ENCODE assay signal across 8 cellular contexts in genomic region chr6:144149558-144149893, GRCh38. TPM values are rescaled to one million over a fixed set of nuclear protein-coding genes. Genes with fewer than 3 reads are reported as not detected.
A peak's percentile ranks its signal among the peaks of the same experiment; 100 is the strongest.
DNase-seq lines count a peak whose midpoint lies in the region; ATAC-seq and TF ChIP-seq lines count a peak whose summit lies in the region.

No MANE protein-coding gene starts in this region.

- no peaks in the 10 kb centered on the region for H3K9me3 Mint-ChIP-seq in CD4-positive, CD25-positive, alpha-beta regulatory T cell
- H3K9me3 Mint-ChIP-seq in effector memory CD8-positive, alpha-beta T cell, result no peaks in the 10 kb centered on the region
- no peaks in the 10 kb centered on the region for H3K9me3 Mint-ChIP-seq in neural progenitor cell

- peaks cover 12% of the 10 kb centered on the region for H3F3A ChIP-seq in MM.1S (ENCODE audit: insufficient read depth, low read length)
- no peaks in the 10 kb centered on the region for H3F3A ChIP-seq in neural progenitor cell (ENCODE audit: low read depth)

- H3K79me2 ChIP-seq in MM.1S (ENCODE audit: low read length) (peaks cover 19% of the 10 kb centered on the region; the same call in 1 of the 2 replicates), neural progenitor cell (ENCODE audit: low read depth) (no peaks in the 10 kb centered on the region)

- no peak for DNase-seq in CD4-positive, CD25-positive, alpha-beta regulatory T cell
- DNase-seq in MM.1S (no peak), neural progenitor cell (ENCODE audit: low spot score) (peak; percentile 11), AG20443 (ENCODE audit: low spot score) (no peak), NK-92 (lab: John Stamatoyannopoulos, UW; ENCODE audit: unreplicated experiment) (no peak), iPS-NIHi11 (ENCODE audit: low spot score) (no peak)
- no peak for DNase-seq in effector memory CD8-positive, alpha-beta T cell
- DNase-seq in stimulated activated CD4-positive, alpha-beta T cell treated with anti-CD3 and anti-CD28 coated beads, Interleukin-4, amount 100 ng/mL, for 4 hours, result no peak

- H3K27me3 Mint-ChIP-seq in CD4-positive, CD25-positive, alpha-beta regulatory T cell, result no peaks in the 10 kb centered on the region
- H3K27me3 Mint-ChIP-seq in effector memory CD8-positive, alpha-beta T cell, result no peaks in the 10 kb centered on the region
- H3K27me3 Mint-ChIP-seq in neural progenitor cell (ENCODE audit: insufficient read depth, low read depth), result peaks cover 42% of the 10 kb centered on the region

- peak overlapping the region; percentile 66 for H3K4me2 ChIP-seq in MM.1S (ENCODE audit: low read depth, low read length)
- peak overlapping the region; percentile 80 for H3K4me2 ChIP-seq in neural progenitor cell

- no peak for TF ChIP-seq CTCF in MM.1S (IDR thresholded peaks at IDR 0.05; ENCODE audit: low read length)
- TF ChIP-seq CTCF in neural progenitor cell (IDR thresholded peaks at IDR 0.05), result no peak

- no peaks in the 10 kb centered on the region for H3K9me2 ChIP-seq in MM.1S (replicated peaks; ENCODE audit: insufficient read depth, low read length)

- peaks cover 4% of the 10 kb centered on the region for H3K36me3 ChIP-seq in CD4-positive, CD25-positive, alpha-beta regulatory T cell (ENCODE audit: control insufficient read depth, insufficient read depth, low read length)
- H3K36me3 ChIP-seq in MM.1S (replicated peaks; ENCODE audit: insufficient read depth, low read length), result no peaks in the 10 kb centered on the region
- no peaks in the 10 kb centered on the region for H3K36me3 ChIP-seq in neural progenitor cell

- H3K36me3 Mint-ChIP-seq in CD4-positive, CD25-positive, alpha-beta regulatory T cell, result no peaks in the 10 kb centered on the region
- H3K36me3 Mint-ChIP-seq in effector memory CD8-positive, alpha-beta T cell (ENCODE audit: insufficient read depth), result peaks cover 17% of the 10 kb centered on the region
- H3K36me3 Mint-ChIP-seq in neural progenitor cell, result no peaks in the 10 kb centered on the region

- H2AFZ ChIP-seq in MM.1S (ENCODE audit: low read length), result peak overlapping the region; percentile 82
- peak overlapping the region; percentile 78 for H2AFZ ChIP-seq in neural progenitor cell (replicated peaks)

- no peak for ATAC-seq in CD4-positive, CD25-positive, alpha-beta regulatory T cell (ENCODE audit: low read depth in 2 of 2)
- no peak for ATAC-seq in effector memory CD8-positive, alpha-beta T cell (replicated peaks)

- peak overlapping the region; percentile 40 for H3K4me3 ChIP-seq in CD4-positive, CD25-positive, alpha-beta regulatory T cell (ENCODE audit: low read depth, low read length)
- H3K4me3 ChIP-seq in MM.1S (ENCODE audit: low read length) (peak overlapping the region; percentile 79), neural progenitor cell (peak overlapping the region; percentile 70)

- H3K27me3 ChIP-seq in CD4-positive, CD25-positive, alpha-beta regulatory T cell (ENCODE audit: control insufficient read depth, insufficient read depth, low read length), result no peaks in the 10 kb centered on the region
- H3K27me3 ChIP-seq in MM.1S (replicated peaks; ENCODE audit: insufficient read depth, low read length), result no peaks in the 10 kb centered on the region
- H3K27me3 ChIP-seq in neural progenitor cell, result peaks cover 76% of the 10 kb centered on the region

- H4K20me1 ChIP-seq in MM.1S (ENCODE audit: insufficient read depth, low read length) (no peaks in the 10 kb centered on the region), neural progenitor cell (ENCODE audit: low read depth) (no peaks in the 10 kb centered on the region)

- peaks cover 17 to 43% (median 28%) of the 10 kb centered on the region in 4 donors for H3K4me1 Mint-ChIP-seq in CD4-positive, CD25-positive, alpha-beta regulatory T cell
- H3K4me1 Mint-ChIP-seq in effector memory CD8-positive, alpha-beta T cell (ENCODE audit: low read depth in 2 of 2), result peaks cover 29 to 30% of the 10 kb centered on the region in 2 donors
- peaks cover 7% of the 10 kb centered on the region for H3K4me1 Mint-ChIP-seq in neural progenitor cell

- peaks cover 39% of the 10 kb centered on the region for H3K4me1 ChIP-seq in CD4-positive, CD25-positive, alpha-beta regulatory T cell (ENCODE audit: control insufficient read depth, insufficient read depth, low read length, poor library complexity, severe bottlenecking)
- H3K4me1 ChIP-seq in MM.1S (ENCODE audit: low read length) (no peaks in the 10 kb centered on the region), neural progenitor cell (peaks cover 5% of the 10 kb centered on the region)

- no peak overlapping the region for H3K27ac ChIP-seq in CD4-positive, CD25-positive, alpha-beta regulatory T cell (ENCODE audit: insufficient read depth, low read length, poor library complexity, severe bottlenecking)
- no peak overlapping the region for H3K27ac ChIP-seq in MM.1S (ENCODE audit: low read length)
- no peak overlapping the region for H3K27ac ChIP-seq in neural progenitor cell

- H3K9me3 ChIP-seq in CD4-positive, CD25-positive, alpha-beta regulatory T cell (ENCODE audit: control insufficient read depth in 2 of 2, low read length in 2 of 2), result no peaks in the 10 kb centered on the region
- H3K9me3 ChIP-seq in MM.1S (replicated peaks; ENCODE audit: insufficient read depth, low read length) (no peaks in the 10 kb centered on the region), neural progenitor cell (ENCODE audit: low read depth) (no peaks in the 10 kb centered on the region)

- H3K9ac ChIP-seq in MM.1S (ENCODE audit: low read length), result no peak overlapping the region; the same call in 1 of the 2 replicates
- no peak overlapping the region for H3K9ac ChIP-seq in neural progenitor cell

- H3K27ac Mint-ChIP-seq in CD4-positive, CD25-positive, alpha-beta regulatory T cell, result peak overlapping the region in 2 of 3 donors; percentile 72 to 90
- H3K27ac Mint-ChIP-seq in effector memory CD8-positive, alpha-beta T cell, result peak overlapping the region; percentile 88 to 98
- no peak overlapping the region for H3K27ac Mint-ChIP-seq in neural progenitor cell

- peak overlapping the region; percentile 85 to 91 (median 86) for H3K4me3 Mint-ChIP-seq in CD4-positive, CD25-positive, alpha-beta regulatory T cell
- H3K4me3 Mint-ChIP-seq in effector memory CD8-positive, alpha-beta T cell, result peak overlapping the region; percentile 88 to 91
- peak overlapping the region; percentile 87 for H3K4me3 Mint-ChIP-seq in neural progenitor cell

RNA-seq across cellular contexts. Expression of gene STX11, which starts 0.8 kb away (rescaled TPM):
- total RNA-seq in CD4-positive, CD25-positive, alpha-beta regulatory T cell, result 30.1 TPM
- 10 to 100 TPM; 18.2 to 28.6 (median 23.1) TPM for polyA plus RNA-seq in CD4-positive, CD25-positive, alpha-beta regulatory T cell
- total RNA-seq in neural progenitor cell (ENCODE audit: low replicate concordance), result 0.06 TPM in 1 of 2 replicates, not detected in the other

RNA-seq across cellular contexts. Expression of gene SF3B5, which starts 54.2 kb away (rescaled TPM):
- 127 TPM for total RNA-seq in CD4-positive, CD25-positive, alpha-beta regulatory T cell
- 100 to 1,000 TPM; 440 to 448 (median 441) TPM for polyA plus RNA-seq in CD4-positive, CD25-positive, alpha-beta regulatory T cell
- total RNA-seq in neural progenitor cell (ENCODE audit: low replicate concordance), result 99.0 and 133 TPM in 2 replicates

Comparison
In these comparisons a context has a peak if more than half of its experiments do, and no peak if none do; other contexts are left out.
1. RNA of gene STX11, which starts 0.8 kb away (total RNA-seq): 30.1 TPM in CD4-positive, CD25-positive, alpha-beta regulatory T cell (single experiment); 0.06 TPM in neural progenitor cell; every median in the first group is over 10 times any median in the second.
2. Peak in every context shown above with its lines, with median percentiles within 50 percentile points of each other: H3K4me3 ChIP-seq and H3K4me3 Mint-ChIP-seq.